1 cellular context compared by ENCODE assay signal in the genomic region with DNA sequence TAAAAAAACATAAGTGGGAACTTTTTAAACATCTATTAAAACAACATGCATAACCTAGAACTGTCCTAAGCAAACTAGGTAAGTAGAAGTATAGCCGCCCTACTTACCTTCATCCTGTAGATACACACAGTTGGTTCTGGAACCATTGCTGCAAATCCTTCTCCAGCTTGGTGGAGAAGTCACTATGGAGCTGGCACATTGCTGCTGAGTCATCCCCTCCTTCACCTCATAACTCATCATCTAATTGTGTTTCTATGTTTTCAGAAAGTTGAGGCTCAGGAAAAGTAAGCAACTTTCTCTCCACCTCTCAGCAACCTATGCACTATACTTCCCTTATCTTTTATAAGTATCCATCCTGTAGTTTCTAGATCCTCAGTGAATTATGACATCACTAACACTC.
TF ChIP-seq lines count a peak whose summit lies in the region.

No MANE protein-coding gene starts in this region.

TF ChIP-seq in endothelial cell of umbilical vein, 7 proteins besides CTCF, POLR2A, EP300 and RAD21:
- peak; percentile 68 for TF ChIP-seq FOS (IDR thresholded peaks at IDR 0.05; ENCODE audit: borderline replicate concordance, insufficient read depth, low read length)
- TF ChIP-seq MYC (IDR thresholded peaks at IDR 0.05; ENCODE audit: low read depth, low read length): no peak
- TF ChIP-seq, protein P1, sequence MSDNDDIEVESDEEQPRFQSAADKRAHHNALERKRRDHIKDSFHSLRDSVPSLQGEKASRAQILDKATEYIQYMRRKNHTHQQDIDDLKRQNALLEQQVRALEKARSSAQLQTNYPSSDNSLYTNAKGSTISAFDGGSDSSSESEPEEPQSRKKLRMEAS (IDR thresholded peaks at IDR 0.05; ENCODE audit: insufficient read depth, insufficient read length): no peak
- peak; percentile 14 for TF ChIP-seq JUN (IDR thresholded peaks at IDR 0.05; ENCODE audit: borderline replicate concordance, insufficient read depth, insufficient read length, low read depth)
